In the genomic region with DNA sequence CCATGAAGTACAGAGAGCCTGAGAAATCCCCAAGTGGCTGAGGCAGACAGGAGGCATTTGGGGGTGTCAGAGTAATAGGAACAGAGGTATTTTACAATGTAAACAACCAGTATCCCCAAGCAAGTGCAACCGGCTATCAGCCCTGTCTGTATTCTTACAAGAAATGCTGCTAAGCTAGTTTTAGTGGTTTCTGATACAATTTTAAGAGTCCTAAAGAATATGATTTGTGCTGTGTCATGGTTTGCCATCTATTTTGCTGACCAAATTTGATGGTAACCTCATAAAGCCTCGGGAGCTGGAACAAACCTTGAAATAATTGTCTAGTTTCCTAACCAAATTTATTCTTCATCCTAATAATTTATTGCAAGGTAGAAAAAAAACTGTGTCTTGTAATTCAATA, we compare ENCODE assay signal across 17 cellular contexts. TPM values are rescaled to one million over a fixed set of nuclear protein-coding genes. Genes with fewer than 3 reads are reported as not detected.
DNase-seq lines count a peak whose midpoint lies in the region; ATAC-seq, FAIRE-seq and TF ChIP-seq lines count a peak whose summit lies in the region.
"Had no signal": no experiment of that assay in that cellular context is flagged by ENCODE, and none has a peak within 500 bp of the region (broad histone marks: within the 10 kb centered on the region; RNA-seq: fewer than 3 reads in every experiment).

No MANE protein-coding gene starts in this region.

- H3K27ac Mint-ChIP-seq in type B pancreatic cell = peak overlapping the region; percentile 61
- H3K27ac Mint-ChIP-seq: CD8-positive, alpha-beta memory T cell had no signal

- no peak overlapping the region for H2BK120ac ChIP-seq in H1 (replicated peaks; ENCODE audit: low read depth, low read length)

- H3K9me3 ChIP-seq in PC-9 (ENCODE audit: insufficient read depth, low read depth) (no peaks in the 10 kb centered on the region), H1 (ENCODE audit: insufficient read depth in 2 of 2, low read depth in 1 of 2, low read length in 1 of 2) (no peaks in the 10 kb centered on the region)
- H3K9me3 ChIP-seq: BLaER1, HAP-1 had no signal

- H3K4me3 ChIP-seq in PC-9 (no peak overlapping the region), H1 (ENCODE audit: extremely low read depth in 1 of 4, insufficient read depth in 2 of 4, low read depth in 3 of 4, low read length in 4 of 4) (no peak overlapping the region)
- H3K4me3 ChIP-seq: BLaER1, HAP-1 had no signal

- no peaks in the 10 kb centered on the region for H3K9me2 ChIP-seq in PC-9 (ENCODE audit: insufficient read depth)

- H4K91ac ChIP-seq in H1 (replicated peaks; ENCODE audit: insufficient read length, low read length) = no peak overlapping the region

- H3K23me2 ChIP-seq in H1 (ENCODE audit: low read depth, low read length) = peaks cover 4% of the 10 kb centered on the region; the same call in 1 of the 2 replicates

- intact Hi-C loops in PC-9 (cut with micrococcal nuclease; ENCODE audit: unreplicated experiment) = loop anchor here (5.0 kb wide), 2 partner anchors 45 to 55 kb away; a partner anchor contains a TSS

- no peak for TF ChIP-seq EP300 in H1 (IDR thresholded peaks at IDR 0.05; ENCODE audit: borderline replicate concordance in 1 of 2, low read depth in 2 of 2, low read length in 2 of 2)

- no peak for TF ChIP-seq RAD21 in H1 (IDR thresholded peaks at IDR 0.05 in 1 of 2, conservative IDR thresholded peaks at IDR 0.05 in 1 of 2; ENCODE audit: low read depth in 2 of 2, low read length in 2 of 2)

- H3K14ac ChIP-seq in H1 (ENCODE audit: insufficient read length) = no peak overlapping the region

- no peak overlapping the region for H2BK12ac ChIP-seq in H1 (ENCODE audit: low read depth, low read length)

- H4K5ac ChIP-seq in H1 (ENCODE audit: insufficient read length, low read depth, low read length) = no peak overlapping the region

- 90% methylated on average over 2 of the region's 2 CpGs; no CpG with 5 or more reads in 1 of the 2 experiments for WGBS in H1 (ENCODE audit: extremely low coverage in 1 of 2, insufficient coverage in 1 of 2, insufficient read length in 1 of 2, insufficient replicate concordance in 2 of 2, low coverage in 1 of 2, low lambda C conversion rate in 2 of 2, missing lambda C conversion rate in 1 of 2), 2 experiments

- no peak overlapping the region for H3K56ac ChIP-seq in H1 (replicated peaks; ENCODE audit: insufficient read length, low read depth, low read length)

- no peaks in the 10 kb centered on the region for H3K36me3 ChIP-seq in PC-9 (ENCODE audit: low read depth)
- no peaks in the 10 kb centered on the region for H3K36me3 ChIP-seq in H1 (ENCODE audit: control insufficient read depth in 2 of 4, insufficient read depth in 4 of 4, low read length in 3 of 4)
- H3K36me3 ChIP-seq: BLaER1, HAP-1 had no signal

- TF ChIP-seq CTCF in PC-9 (conservative IDR thresholded peaks at IDR 0.05) = no peak
- TF ChIP-seq CTCF in H1 (IDR thresholded peaks at IDR 0.05; ENCODE audit: control extremely low read depth in 1 of 3, insufficient read depth in 1 of 3, low read depth in 1 of 3, low read length in 3 of 3) = no peak
- no peak for TF ChIP-seq CTCF in type B pancreatic cell (conservative IDR thresholded peaks at IDR 0.05)

- H3K27ac ChIP-seq in PC-9 (peak overlapping the region; percentile 68), H1 (ENCODE audit: low read depth, low read length) (no peak overlapping the region)
- H3K27ac ChIP-seq: 22Rv1, BLaER1 had no signal

- no peak overlapping the region for H2AK5ac ChIP-seq in H1 (ENCODE audit: low read depth, low read length)

- no peaks in the 10 kb centered on the region for H3K36me3 Mint-ChIP-seq in type B pancreatic cell

- no TSS peak for BruUV-seq in PC-9 (replicated peaks; lab: Mats Ljungman, UMichigan)

- no peak overlapping the region for H2BK5ac ChIP-seq in H1 (ENCODE audit: low read depth, low read length)

- H3K9me3 Mint-ChIP-seq in type B pancreatic cell = no peaks in the 10 kb centered on the region

- H2BK20ac ChIP-seq in H1 (ENCODE audit: low read length) = no peak overlapping the region

- CTCF ChIA-PET in PC-9 (lab: Charles Lee) (no interaction called here), H1 (lab: Charles Lee; ENCODE audit: partially characterized antibody) (interaction anchor here (0.6 kb wide), 2 partner anchors 50 to 89 kb away, joined by 3 read pairs; no protein-coding TSS in a partner anchor)

- ATAC-seq in HG03342 (IDR thresholded peaks at IDR 0.05; ENCODE audit: unreplicated experiment) = no peak

- H3K9ac ChIP-seq in H1 (replicated peaks in 1 of 4; ENCODE audit: extremely low read depth in 1 of 4, low read depth in 3 of 4, low read length in 3 of 4) = no peak overlapping the region
- H3K9ac ChIP-seq: BLaER1 had no signal

- H3K18ac ChIP-seq in H1 (ENCODE audit: extremely low read depth, low read length) = no peak overlapping the region

- H3K4me2 ChIP-seq in PC-9 = peak overlapping the region; percentile 40
- no peak overlapping the region for H3K4me2 ChIP-seq in H1 (ENCODE audit: insufficient read depth in 1 of 2, low read depth in 2 of 2, low read length in 2 of 2)
- H3K4me2 ChIP-seq: BLaER1 had no signal

- POLR2A ChIA-PET in PC-9 (lab: Charles Lee; ENCODE audit: unreplicated experiment) (interaction anchor here (0.6 to 0.7 kb wide), 3 partner anchors 12 to 62 kb away, joined by 3 to 7 read pairs (median 3); no protein-coding TSS in a partner anchor), H1 (lab: Charles Lee; ENCODE audit: partially characterized antibody) (no interaction called here)

- no peaks in the 10 kb centered on the region for H3K79me1 ChIP-seq in H1 (ENCODE audit: low read depth, low read length)

- peaks cover 13% of the 10 kb centered on the region for H3K4me1 Mint-ChIP-seq in type B pancreatic cell (ENCODE audit: unreplicated experiment)

- no peak overlapping the region for H3K23ac ChIP-seq in H1 (ENCODE audit: insufficient read length)

- DNase-seq in SIG-M5 treated with dmso at 0.1 percent for 504 hours (lab: John Stamatoyannopoulos, UW; ENCODE audit: unreplicated experiment) (peak; percentile 32), SIG-M5 (lab: John Stamatoyannopoulos, UW) (no peak), PC-9 (peak; percentile 42 to 83), H1 (ENCODE audit: low read depth in 1 of 2, low spot score in 2 of 2) (no peak), type B pancreatic cell (ENCODE audit: extremely low spot score, unreplicated experiment) (no peak), DMS79 treated with DMSO at 0.1 percent for 48 hours (lab: John Stamatoyannopoulos, UW) (no peak), T-helper 2 cell (no peak)
- DNase-seq: AML-193; CD8-positive, alpha-beta memory T cell; GOT3; KBM-7 had no signal

- H3K4me1 ChIP-seq in PC-9 (replicated peaks; ENCODE audit: insufficient read depth) (peaks cover 18% of the 10 kb centered on the region), H1 (replicated peaks in 1 of 4; ENCODE audit: control insufficient read depth in 3 of 4, insufficient read depth in 4 of 4, low read length in 3 of 4) (no peaks in the 10 kb centered on the region)
- H3K4me1 ChIP-seq: BLaER1, HAP-1 had no signal

- FAIRE-seq in H1 (lab: Jason Lieb, UNC) = no peak
- FAIRE-seq: GM12891, HTR-8/SVneo had no signal

- no peaks in the 10 kb centered on the region for H3K27me3 Mint-ChIP-seq in type B pancreatic cell

- no peak overlapping the region for H2BK15ac ChIP-seq in H1 (ENCODE audit: low read length)

- H2AFZ ChIP-seq in PC-9 (peak overlapping the region; percentile 31; the same call in 1 of the 2 replicates), H1 (ENCODE audit: low read length) (no peak overlapping the region)

- no peak overlapping the region for H3K4ac ChIP-seq in H1 (replicated peaks; ENCODE audit: insufficient read length, low read depth, low read length)

- H4K20me1 ChIP-seq in PC-9 (ENCODE audit: insufficient read depth) (no peaks in the 10 kb centered on the region), H1 (replicated peaks in 1 of 2; ENCODE audit: control insufficient read depth in 1 of 2, insufficient read depth in 2 of 2, low read length in 2 of 2) (no peaks in the 10 kb centered on the region)
- H4K20me1 ChIP-seq: BLaER1 had no signal

- no peaks in the 10 kb centered on the region for H3K27me3 ChIP-seq in PC-9 (ENCODE audit: insufficient read depth, low read depth)
- no peaks in the 10 kb centered on the region for H3K27me3 ChIP-seq in H1 (replicated peaks in 1 of 4; ENCODE audit: control insufficient read depth in 3 of 4, extremely low read depth in 1 of 4, insufficient read depth in 3 of 4, low read length in 3 of 4)
- H3K27me3 ChIP-seq: BLaER1 had no signal

- peaks cover 6% of the 10 kb centered on the region; the same call in 1 of the 2 replicates for H3F3A ChIP-seq in PC-9 (ENCODE audit: insufficient read depth, low read depth)

- peak overlapping the region; percentile 3 for H3K4me3 Mint-ChIP-seq in type B pancreatic cell
- H3K4me3 Mint-ChIP-seq: CD8-positive, alpha-beta memory T cell had no signal

- H4K8ac ChIP-seq in H1 (ENCODE audit: extremely low read depth, insufficient read depth, low read length) = no peak overlapping the region

- H3K79me2 ChIP-seq in PC-9 (ENCODE audit: low read depth) (no peaks in the 10 kb centered on the region), H1 (ENCODE audit: control insufficient read depth in 1 of 2, insufficient read depth in 2 of 2, low read length in 2 of 2) (no peaks in the 10 kb centered on the region)

- no peak for TF ChIP-seq POLR2A in H1 (IDR thresholded peaks at IDR 0.05; ENCODE audit: control extremely low read depth in 1 of 2, low read depth in 2 of 2, low read length in 2 of 2)

TF ChIP-seq in H1, 55 proteins besides CTCF, POLR2A, EP300 and RAD21:
- TF ChIP-seq SUZ12 (IDR thresholded peaks at IDR 0.05; ENCODE audit: low read length) = no peak
- 0 out of 2 replicates have a peak, but pooled peaks have one; percentile 39 for TF ChIP-seq BACH1 (IDR thresholded peaks at IDR 0.05; ENCODE audit: low read length)
- no peak for TF ChIP-seq SAP30 (IDR thresholded peaks at IDR 0.05; ENCODE audit: insufficient read depth, insufficient replicate concordance, low read length)
- TF ChIP-seq POU5F1 (IDR thresholded peaks at IDR 0.05; ENCODE audit: low read depth, low read length) = no peak
- TF ChIP-seq SIN3A (conservative IDR thresholded peaks at IDR 0.05 in 1 of 2, IDR thresholded peaks at IDR 0.05 in 1 of 2; ENCODE audit: low read depth in 1 of 2, low read length in 2 of 2) = no peak
- TF ChIP-seq EGR1 (IDR thresholded peaks at IDR 0.05; ENCODE audit: borderline replicate concordance, low read depth, low read length) = no peak

RNA-seq across cellular contexts. Expression of a gene that starts 46.7 kb away (rescaled TPM):
- total RNA-seq in PC-9 (2021) = 22.6 and 23.6 TPM in 2 replicates
- 24.4 and 27.3 TPM in 2 replicates for total RNA-seq in H1 (2021; fragmentation: NEBNext Ultra II Directional; extraction: Animal tissue kit (Norgen Biotek cat#: 25700))
- polyA plus RNA-seq in H1 (2011; rRNA removed) = 8.8 and 10.6 TPM in 2 replicates
- 13.0 TPM for polyA plus RNA-seq in H1 (2011; cell fraction: cytosol; rRNA removed)
- polyA plus RNA-seq in H1 (2011; cell fraction: nucleus; rRNA removed) = 11.4 TPM
- 20.1 to 25.6 TPM (median 23.9 TPM) in 4 replicates for polyA plus RNA-seq in H1 (2012, experiment 1 of 2)
- polyA plus RNA-seq in H1 (2012, experiment 2 of 2) = 19.0 TPM
- polyA plus RNA-seq in H1 (2013, experiment 1 of 2) = 12.5 TPM
- polyA plus RNA-seq in H1 (2013, experiment 2 of 2) = 14.1 TPM
- 28.2 and 29.5 TPM in 2 replicates for polyA minus RNA-seq in H1 (2011; rRNA and poly(A)+ RNA removed)
- 16.9 TPM for polyA minus RNA-seq in H1 (2011; cell fraction: cytosol; rRNA and poly(A)+ RNA removed)
- 37.3 TPM for polyA minus RNA-seq in H1 (2011; cell fraction: nucleus; rRNA and poly(A)+ RNA removed)
- total RNA-seq in type B pancreatic cell (ENCODE audit: low replicate concordance) = 13.2 and 13.6 TPM in 2 replicates

Comparison
In these comparisons a context has a peak if more than half of its experiments do, and no peak if none do; other contexts are left out.
1. DNase-seq: peak in SIG-M5 treated with dmso at 0.1 percent for 504 hours (single experiment) and PC-9 (2 of 2); none in SIG-M5 (single experiment), H1 (0 of 2), type B pancreatic cell (single experiment), DMS79 treated with DMSO at 0.1 percent for 48 hours (single experiment) and T-helper 2 cell (0 of 5).